ENCODE assay signal across 17 cellular contexts in the genomic region with DNA sequence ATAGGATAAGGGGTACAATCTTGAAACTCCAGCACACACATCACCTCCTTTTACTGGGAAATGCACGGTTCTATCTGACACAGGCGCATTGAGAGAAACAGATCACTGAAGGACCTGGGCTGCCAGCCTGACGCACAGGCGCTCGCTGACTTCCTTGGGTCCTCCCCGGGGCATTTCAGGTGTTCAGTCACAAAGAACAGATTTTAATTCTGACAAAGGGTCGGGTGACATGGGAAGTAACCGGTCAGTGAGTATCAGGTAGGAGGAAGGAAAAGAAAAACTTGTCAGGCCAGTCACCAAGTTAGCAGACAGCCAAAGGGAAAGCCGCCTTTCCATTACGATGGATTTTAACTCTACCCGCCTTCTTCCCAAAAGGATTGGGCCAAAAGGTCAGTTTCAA. TPM values are rescaled to one million over a fixed set of nuclear protein-coding genes. Genes with fewer than 3 reads are reported as not detected.
DNase-seq lines count a peak whose midpoint lies in the region; ATAC-seq and TF ChIP-seq lines count a peak whose summit lies in the region.
"Had no signal": no experiment of that assay in that cellular context is flagged by ENCODE, and none has a peak within 500 bp of the region (broad histone marks: within the 10 kb centered on the region; RNA-seq: fewer than 3 reads in every experiment).

No MANE protein-coding gene starts in this region.

- H3K36me3 ChIP-seq in GM23338 (ENCODE audit: insufficient read depth): no peaks in the 10 kb centered on the region
- H3K36me3 ChIP-seq in spleen: peaks cover 0 to 4% (median 0%) of the 10 kb centered on the region in 6 donors
- no peaks in the 10 kb centered on the region for H3K36me3 ChIP-seq in osteoblast (ENCODE audit: insufficient read depth, low read length)
- H3K36me3 ChIP-seq: BE2C, SJSA1 had no signal

- H2AFZ ChIP-seq in GM23338: no peak overlapping the region
- H2AFZ ChIP-seq in osteoblast (ENCODE audit: low read length): no peak overlapping the region

- H3K79me2 ChIP-seq in GM23338 (replicated peaks; ENCODE audit: insufficient read depth): peaks cover 23% of the 10 kb centered on the region
- H3K79me2 ChIP-seq in osteoblast (ENCODE audit: insufficient read depth, low read length): no peaks in the 10 kb centered on the region

- ATAC-seq in GM23338: no peak
- ATAC-seq in memory B cell (ENCODE audit: low read depth): no peak
- ATAC-seq in foreskin keratinocyte: no peak

- intact Hi-C loops in spleen (cut with DNase I; ENCODE audit: low total_unique reads): no loop called here

- H3K27me3 ChIP-seq in GM23338 (ENCODE audit: insufficient read depth): no peaks in the 10 kb centered on the region
- H3K27me3 ChIP-seq in spleen (replicated peaks in 1 of 7): no peaks in the 10 kb centered on the region
- no peaks in the 10 kb centered on the region for H3K27me3 ChIP-seq in foreskin keratinocyte
- H3K27me3 ChIP-seq in osteoblast (ENCODE audit: insufficient read depth, low read length): no peaks in the 10 kb centered on the region
- H3K27me3 ChIP-seq: BE2C, SJSA1 had no signal

- 0 out of 2 replicates have a peak overlapping the region, but pooled peaks have one; percentile 26 for H3K4me2 ChIP-seq in GM23338
- no peak overlapping the region for H3K4me2 ChIP-seq in osteoblast (ENCODE audit: insufficient read depth, low read length)

- H3K27ac ChIP-seq in GM23338 (ENCODE audit: low read depth): 0 out of 2 replicates have a peak overlapping the region, but pooled peaks have one; percentile 70
- peak overlapping the region in 6 of 8 donors; percentile 13 to 72 (median 56) for H3K27ac ChIP-seq in spleen
- H3K27ac ChIP-seq in foreskin keratinocyte: no peak overlapping the region
- H3K27ac ChIP-seq in osteoblast (ENCODE audit: low read depth, low read length): no peak overlapping the region
- H3K27ac ChIP-seq: RWPE1, SJSA1 had no signal

- no peaks in the 10 kb centered on the region for H3F3A ChIP-seq in GM23338 (replicated peaks; ENCODE audit: low read depth)

- 0 out of 2 replicates have a peak overlapping the region, but pooled peaks have one; percentile 77 for H3K27ac Mint-ChIP-seq in GM23338
- H3K27ac Mint-ChIP-seq in memory B cell: peak overlapping the region; percentile 45

- peaks cover 14% of the 10 kb centered on the region for H3K4me1 Mint-ChIP-seq in GM23338
- peaks cover 14% of the 10 kb centered on the region for H3K4me1 Mint-ChIP-seq in memory B cell

- no peak for TF ChIP-seq CTCF in GM23338 (conservative IDR thresholded peaks at IDR 0.05; ENCODE audit: low read depth in 2 of 2)
- no peak for TF ChIP-seq CTCF in spleen (IDR thresholded peaks at IDR 0.05 in 8 of 11, conservative IDR thresholded peaks at IDR 0.05 in 3 of 11)
- TF ChIP-seq CTCF in foreskin keratinocyte (conservative IDR thresholded peaks at IDR 0.05): no peak
- no peak for TF ChIP-seq CTCF in osteoblast (IDR thresholded peaks at IDR 0.05; ENCODE audit: extremely low read depth, low read depth, low read length)

- H3K4me3 ChIP-seq in GM23338 (no peak overlapping the region), spleen (peak overlapping the region in 1 of 8 donors; percentile 16), osteoblast (ENCODE audit: insufficient read depth, low read length) (no peak overlapping the region)
- H3K4me3 ChIP-seq: SJSA1 had no signal

- H3K36me3 Mint-ChIP-seq in GM23338 (ENCODE audit: low read depth) (no peaks in the 10 kb centered on the region), memory B cell (peaks cover 2% of the 10 kb centered on the region)

- DNase-seq in GM23338 (ENCODE audit: low spot score): peak; percentile 32
- DNase-seq in ecto neural progenitor cell (ENCODE audit: low spot score): peak; percentile 48
- no peak for DNase-seq in memory B cell (ENCODE audit: low spot score in 2 of 2)
- no peak for DNase-seq in spleen
- no peak for DNase-seq in LoVo (ENCODE audit: low spot score)
- no peak for DNase-seq in SKM-1 (lab: John Stamatoyannopoulos, UW; ENCODE audit: unreplicated experiment)
- DNase-seq in foreskin keratinocyte: no peak
- DNase-seq in osteoblast (ENCODE audit: insufficient read length, low spot score, missing footprints): no peak
- DNase-seq: BE2C, EL, Karpas-422, NCI-H1417, NCI-H2081, NCI-H524 treated with DMSO at 0.1 percent for 48 hours, OCI-M1 had no signal

- H3K9me3 Mint-ChIP-seq in GM23338 (no peaks in the 10 kb centered on the region; the same call in 2 of the 3 replicates), memory B cell (no peaks in the 10 kb centered on the region)

- H3K27me3 Mint-ChIP-seq in GM23338 (ENCODE audit: insufficient read depth, low read depth, poor library complexity) (peaks cover 2% of the 10 kb centered on the region), memory B cell (peaks cover 5% of the 10 kb centered on the region)

- no peaks in the 10 kb centered on the region for H3K9me3 ChIP-seq in spleen
- no peaks in the 10 kb centered on the region for H3K9me3 ChIP-seq in osteoblast (ENCODE audit: low read depth, low read length)
- H3K9me3 ChIP-seq: BE2C, SJSA1 had no signal

- peaks cover 6% of the 10 kb centered on the region for H4K20me1 ChIP-seq in GM23338 (replicated peaks; ENCODE audit: insufficient read depth)
- no peaks in the 10 kb centered on the region for H4K20me1 ChIP-seq in osteoblast (ENCODE audit: insufficient read depth, low read length)

- H3K4me1 ChIP-seq in GM23338 (ENCODE audit: insufficient read depth) (no peaks in the 10 kb centered on the region; the same call in 1 of the 2 replicates), spleen (peaks cover 0 to 67% (median 36%) of the 10 kb centered on the region in 6 donors), foreskin keratinocyte (no peaks in the 10 kb centered on the region), osteoblast (ENCODE audit: insufficient read depth, low read length) (no peaks in the 10 kb centered on the region)
- H3K4me1 ChIP-seq: BE2C, SJSA1 had no signal

- H3K4me3 Mint-ChIP-seq in GM23338 (no peak overlapping the region), memory B cell (no peak overlapping the region)

- no peak for TF ChIP-seq POLR2A in spleen (IDR thresholded peaks at IDR 0.05)

- H3K9me2 ChIP-seq in GM23338 (ENCODE audit: insufficient read depth): no peaks in the 10 kb centered on the region

- WGBS in spleen, 5 donors: 66 to 81% (median 76%) methylated on average over 11 of the region's 11 CpGs

TF ChIP-seq in GM23338, 12 proteins besides CTCF, POLR2A, EP300 and RAD21:
- no peak for TF ChIP-seq POLR2AphosphoS5 (IDR thresholded peaks at IDR 0.05; ENCODE audit: low read depth)
- no peak for TF ChIP-seq JUNB (IDR thresholded peaks at IDR 0.05; ENCODE audit: unreplicated experiment)
- no peak for TF ChIP-seq EZH2phosphoT487 (IDR thresholded peaks at IDR 0.05; ENCODE audit: unreplicated experiment)
- TF ChIP-seq, protein P1, sequence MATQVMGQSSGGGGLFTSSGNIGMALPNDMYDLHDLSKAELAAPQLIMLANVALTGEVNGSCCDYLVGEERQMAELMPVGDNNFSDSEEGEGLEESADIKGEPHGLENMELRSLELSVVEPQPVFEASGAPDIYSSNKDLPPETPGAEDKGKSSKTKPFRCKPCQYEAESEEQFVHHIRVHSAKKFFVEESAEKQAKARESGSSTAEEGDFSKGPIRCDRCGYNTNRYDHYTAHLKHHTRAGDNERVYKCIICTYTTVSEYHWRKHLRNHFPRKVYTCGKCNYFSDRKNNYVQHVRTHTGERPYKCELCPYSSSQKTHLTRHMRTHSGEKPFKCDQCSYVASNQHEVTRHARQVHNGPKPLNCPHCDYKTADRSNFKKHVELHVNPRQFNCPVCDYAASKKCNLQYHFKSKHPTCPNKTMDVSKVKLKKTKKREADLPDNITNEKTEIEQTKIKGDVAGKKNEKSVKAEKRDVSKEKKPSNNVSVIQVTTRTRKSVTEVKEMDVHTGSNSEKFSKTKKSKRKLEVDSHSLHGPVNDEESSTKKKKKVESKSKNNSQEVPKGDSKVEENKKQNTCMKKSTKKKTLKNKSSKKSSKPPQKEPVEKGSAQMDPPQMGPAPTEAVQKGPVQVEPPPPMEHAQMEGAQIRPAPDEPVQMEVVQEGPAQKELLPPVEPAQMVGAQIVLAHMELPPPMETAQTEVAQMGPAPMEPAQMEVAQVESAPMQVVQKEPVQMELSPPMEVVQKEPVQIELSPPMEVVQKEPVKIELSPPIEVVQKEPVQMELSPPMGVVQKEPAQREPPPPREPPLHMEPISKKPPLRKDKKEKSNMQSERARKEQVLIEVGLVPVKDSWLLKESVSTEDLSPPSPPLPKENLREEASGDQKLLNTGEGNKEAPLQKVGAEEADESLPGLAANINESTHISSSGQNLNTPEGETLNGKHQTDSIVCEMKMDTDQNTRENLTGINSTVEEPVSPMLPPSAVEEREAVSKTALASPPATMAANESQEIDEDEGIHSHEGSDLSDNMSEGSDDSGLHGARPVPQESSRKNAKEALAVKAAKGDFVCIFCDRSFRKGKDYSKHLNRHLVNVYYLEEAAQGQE (IDR thresholded peaks at IDR 0.05; ENCODE audit: unreplicated experiment): no peak
- no peak for TF ChIP-seq STAT1 (IDR thresholded peaks at IDR 0.05; ENCODE audit: unreplicated experiment)
- TF ChIP-seq ZNF331 (CRISPR knock-in tag; IDR thresholded peaks at IDR 0.05; ENCODE audit: low read depth): no peak

RNA-seq across cellular contexts. Expression of a gene that starts 39.6 kb away (rescaled TPM):
- 52.1 and 55.2 TPM in 2 replicates for total RNA-seq in GM23338 (2014; rRNA removed; shearing (Covaris generic))
- polyA plus RNA-seq in GM23338 (2016; fragmentation: Nextera tagmentation; extraction: Ambion mirVana) (17.3 and 19.2 TPM in 2 replicates), spleen (10 to 100 TPM in 2 of 3 donors, 1 to 10 TPM in 1; 7.6 to 21.5 (median 20.7) TPM), foreskin keratinocyte (0.45 and 0.55 TPM in 2 replicates)
- total RNA-seq in spleen (100 to 1,000 TPM; 202 to 467 (median 368) TPM), foreskin keratinocyte (2.8 and 3.7 TPM in 2 replicates), osteoblast (36.8 and 44.2 TPM in 2 replicates)

Comparison
In these comparisons a context has a peak if more than half of its experiments do, and no peak if none do; other contexts are left out.
1. DNase-seq: peak in GM23338 (single experiment) and ecto neural progenitor cell (single experiment); none in memory B cell (0 of 2), spleen (single experiment), LoVo (single experiment), SKM-1 (single experiment), foreskin keratinocyte (0 of 2) and osteoblast (single experiment).
2. H3K27ac ChIP-seq: peak in GM23338 (single experiment) and spleen (6 of 8); none in foreskin keratinocyte (single experiment) and osteoblast (single experiment).